13 cellular contexts compared by ENCODE assay signal in the genomic region with DNA sequence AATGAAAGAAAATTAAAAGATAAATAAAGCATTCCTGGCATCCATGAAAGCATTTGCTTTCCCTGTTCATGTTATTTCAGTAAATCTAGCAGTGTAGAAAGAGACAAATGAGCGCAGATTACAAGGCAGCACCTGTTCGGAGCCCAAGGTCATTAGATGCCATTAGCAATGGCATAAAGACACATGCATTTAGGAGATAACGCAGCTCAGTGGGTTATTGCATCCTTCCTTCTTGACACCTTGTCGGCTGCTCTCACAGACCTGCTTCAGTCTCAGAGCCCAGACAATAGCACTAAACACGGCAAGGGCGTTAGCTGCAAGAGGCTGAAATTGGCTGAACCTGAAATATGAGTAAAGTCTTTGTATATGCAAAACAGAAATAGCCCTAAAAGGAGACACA.
DNase-seq lines count a peak whose midpoint lies in the region; ATAC-seq and TF ChIP-seq lines count a peak whose summit lies in the region.
"Had no signal": no experiment of that assay in that cellular context is flagged by ENCODE, and none has a peak within 500 bp of the region (broad histone marks: within the 10 kb centered on the region; RNA-seq: fewer than 3 reads in every experiment).

No MANE protein-coding gene starts in this region.

- peak overlapping the region; percentile 2 for H3K27ac Mint-ChIP-seq in activated CD4-positive, alpha-beta T cell treated with anti-CD3 and anti-CD28 coated beads, Interleukin-2, amount 10 ng/mL, durations not matched to agents 24 days and 14 days
- peak overlapping the region; percentile 74 for H3K27ac Mint-ChIP-seq in activated T-helper 17 cell treated with anti-CD3 and anti-CD28 coated beads, Interleukin-2, amount 50 U/mL, for 72 hours
- peak overlapping the region; percentile 75 for H3K27ac Mint-ChIP-seq in progenitor cell of endocrine pancreas

- peaks cover 30% of the 10 kb centered on the region for H3K4me1 Mint-ChIP-seq in activated CD4-positive, alpha-beta T cell treated with anti-CD3 and anti-CD28 coated beads, Interleukin-2, amount 10 ng/mL, durations not matched to agents 24 days and 14 days
- peaks cover 29% of the 10 kb centered on the region for H3K4me1 Mint-ChIP-seq in activated T-helper 17 cell treated with anti-CD3 and anti-CD28 coated beads, Interleukin-2, amount 50 U/mL, for 72 hours
- peaks cover 7% of the 10 kb centered on the region for H3K4me1 Mint-ChIP-seq in progenitor cell of endocrine pancreas (ENCODE audit: low read depth)

- no peaks in the 10 kb centered on the region for H3K9me3 ChIP-seq in breast epithelium
- H3K9me3 ChIP-seq: HAP-1, SJSA1 had no signal

- TF ChIP-seq CTCF in progenitor cell of endocrine pancreas (IDR thresholded peaks at IDR 0.05; ENCODE audit: unreplicated experiment) (no peak), breast epithelium (IDR thresholded peaks at IDR 0.05) (no peak)

- no peaks in the 10 kb centered on the region for H3K4me1 ChIP-seq in breast epithelium

- H3K27ac ChIP-seq in breast epithelium = no peak overlapping the region
- H3K27ac ChIP-seq: SJSA1 had no signal

- no peak for TF ChIP-seq POLR2A in breast epithelium (IDR thresholded peaks at IDR 0.05)

- peaks cover 10% of the 10 kb centered on the region for H3K9me3 Mint-ChIP-seq in activated CD4-positive, alpha-beta T cell treated with anti-CD3 and anti-CD28 coated beads, Interleukin-2, amount 10 ng/mL, durations not matched to agents 24 days and 14 days
- peaks cover 8% of the 10 kb centered on the region for H3K9me3 Mint-ChIP-seq in activated T-helper 17 cell treated with anti-CD3 and anti-CD28 coated beads, Interleukin-2, amount 50 U/mL, for 72 hours
- no peaks in the 10 kb centered on the region for H3K9me3 Mint-ChIP-seq in progenitor cell of endocrine pancreas (ENCODE audit: low read depth)

- no peaks in the 10 kb centered on the region for H3K27me3 Mint-ChIP-seq in activated CD4-positive, alpha-beta T cell treated with anti-CD3 and anti-CD28 coated beads, Interleukin-2, amount 10 ng/mL, durations not matched to agents 24 days and 14 days
- H3K27me3 Mint-ChIP-seq in activated T-helper 17 cell treated with anti-CD3 and anti-CD28 coated beads, Interleukin-2, amount 50 U/mL, for 72 hours = no peaks in the 10 kb centered on the region
- H3K27me3 Mint-ChIP-seq in progenitor cell of endocrine pancreas = no peaks in the 10 kb centered on the region

- no peaks in the 10 kb centered on the region for H3K36me3 ChIP-seq in breast epithelium
- H3K36me3 ChIP-seq: HAP-1 had no signal

- H3K27me3 ChIP-seq in breast epithelium = no peaks in the 10 kb centered on the region
- H3K27me3 ChIP-seq: SJSA1 had no signal

- H3K4me3 ChIP-seq in breast epithelium = no peak overlapping the region
- H3K4me3 ChIP-seq: HAP-1, SJSA1 had no signal

- no peak for ATAC-seq in activated T-helper 17 cell treated with anti-CD3 and anti-CD28 coated beads, Interleukin-2, amount 50 U/mL, for 72 hours (replicated peaks)
- ATAC-seq in HG03280 (IDR thresholded peaks at IDR 0.05; ENCODE audit: unreplicated experiment) = no peak

- H3K4me3 Mint-ChIP-seq in activated CD4-positive, alpha-beta T cell treated with anti-CD3 and anti-CD28 coated beads, Interleukin-2, amount 10 ng/mL, durations not matched to agents 24 days and 14 days = no peak overlapping the region
- H3K4me3 Mint-ChIP-seq in activated T-helper 17 cell treated with anti-CD3 and anti-CD28 coated beads, Interleukin-2, amount 50 U/mL, for 72 hours = no peak overlapping the region
- H3K4me3 Mint-ChIP-seq in progenitor cell of endocrine pancreas (ENCODE audit: low read depth) = no peak overlapping the region

- no peak for DNase-seq in activated CD4-positive, alpha-beta T cell treated with anti-CD3 and anti-CD28 coated beads, Interleukin-2, amount 10 ng/mL, durations not matched to agents 24 days and 14 days
- no peak for DNase-seq in activated CD4-positive, alpha-beta T cell treated with anti-CD3 and anti-CD28 coated beads, Interleukin-2, amount 50 U/mL, for 4 hours
- DNase-seq in NCI-H146 (lab: John Stamatoyannopoulos, UW) (peak; percentile 47), progenitor cell of endocrine pancreas (ENCODE audit: low spot score, unreplicated experiment) (no peak), NCI-H524 (lab: John Stamatoyannopoulos, UW) (no peak), breast epithelium (ENCODE audit: low spot score in 2 of 2) (no peak)
- DNase-seq: DMS79 treated with DMSO at 0.1 percent for 48 hours, NCI-H1694, NCI-H2171 treated with DMSO at 0.1 percent for 48 hours had no signal

- H3K36me3 Mint-ChIP-seq in activated CD4-positive, alpha-beta T cell treated with anti-CD3 and anti-CD28 coated beads, Interleukin-2, amount 10 ng/mL, durations not matched to agents 24 days and 14 days (ENCODE audit: low read depth) = peaks cover 16% of the 10 kb centered on the region
- peaks cover 19% of the 10 kb centered on the region for H3K36me3 Mint-ChIP-seq in activated T-helper 17 cell treated with anti-CD3 and anti-CD28 coated beads, Interleukin-2, amount 50 U/mL, for 72 hours (ENCODE audit: low read depth)
- no peaks in the 10 kb centered on the region for H3K36me3 Mint-ChIP-seq in progenitor cell of endocrine pancreas (ENCODE audit: insufficient read depth)

- intact Hi-C loops in activated CD4-positive, alpha-beta T cell treated with anti-CD3 and anti-CD28 coated beads, Interleukin-2, amount 10 ng/mL, durations not matched to agents 24 days and 14 days (cut with micrococcal nuclease) = no loop called here
- intact Hi-C loops in breast epithelium (cut with DNase I; ENCODE audit: low total_unique reads) = loop anchor here (10.0 kb wide), 1 partner anchor 696 kb away; no protein-coding TSS in a partner anchor

Comparison
In these comparisons a context has a peak if more than half of its experiments do, and no peak if none do; other contexts are left out.
1. H3K27ac Mint-ChIP-seq: peak in every context shown above with its lines; median percentile 75 in progenitor cell of endocrine pancreas; 74 in activated T-helper 17 cell treated with anti-CD3 and anti-CD28 coated beads, Interleukin-2, amount 50 U/mL, for 72 hours; 2 in activated CD4-positive, alpha-beta T cell treated with anti-CD3 and anti-CD28 coated beads, Interleukin-2, amount 10 ng/mL, durations not matched to agents 24 days and 14 days.